In genomic region chr12:64323006-64323405, GRCh38 we compare ENCODE assay signal across 36 cellular contexts.
"Had no signal": no experiment of that assay in that cellular context is flagged by ENCODE, and none has a peak within 500 bp of the region (broad histone marks: within the 10 kb centered on the region; RNA-seq: fewer than 3 reads in every experiment).

No MANE protein-coding gene starts in this region.

- H3K9me3 ChIP-seq: ascending aorta had no signal

- H3K27me3 ChIP-seq: ascending aorta, cardiac muscle cell had no signal

- H3K4me3 ChIP-seq: ascending aorta, cardiac muscle cell had no signal

- H3K36me3 ChIP-seq: ascending aorta, cardiac muscle cell, WERI-Rb-1 had no signal

- H3K27ac ChIP-seq: ascending aorta, cardiac muscle cell, WERI-Rb-1 had no signal

- H3K4me1 Mint-ChIP-seq: activated CD4-positive, alpha-beta memory T cell treated with anti-CD3 and anti-CD28 coated beads, Interleukin-2, amount 10 ng/mL, durations not matched to agents 7 days and 5 days; activated CD4-positive, alpha-beta T cell treated with anti-CD3 and anti-CD28 coated beads for 36 hours; activated CD4-positive, alpha-beta T cell treated with anti-CD3 and anti-CD28 coated beads, Interleukin-2, amount 10 ng/mL, durations not matched to agents 7 days and 5 days; activated CD8-positive, alpha-beta memory T cell treated with anti-CD3 and anti-CD28 coated beads, Interleukin-2, amount 10 ng/mL, durations not matched to agents 7 days and 5 days; activated naive CD4-positive, alpha-beta T cell treated with anti-CD3 and anti-CD28 coated beads, Interleukin-2, amount 10 ng/mL, durations not matched to agents 7 days and 5 days; activated naive CD4-positive, alpha-beta T cell treated with anti-CD3 and anti-CD28 coated beads, Interleukin-2, amount 50 U/mL, for 24 hours; activated naive CD8-positive, alpha-beta T cell treated with anti-CD3 and anti-CD28 coated beads, Interleukin-2, amount 10 ng/mL, durations not matched to agents 7 days and 5 days; activated naive CD8-positive, alpha-beta T cell treated with anti-CD3 and anti-CD28 coated beads, Interleukin-2, amount 50 U/mL, for 24 hours had no signal

- H3K36me3 Mint-ChIP-seq: activated CD8-positive, alpha-beta memory T cell treated with anti-CD3 and anti-CD28 coated beads, Interleukin-2, amount 10 ng/mL, durations not matched to agents 7 days and 5 days; activated naive CD4-positive, alpha-beta T cell treated with anti-CD3 and anti-CD28 coated beads, Interleukin-2, amount 10 ng/mL, durations not matched to agents 7 days and 5 days; activated naive CD4-positive, alpha-beta T cell treated with anti-CD3 and anti-CD28 coated beads, Interleukin-2, amount 50 U/mL, for 24 hours; activated naive CD8-positive, alpha-beta T cell treated with anti-CD3 and anti-CD28 coated beads, Interleukin-2, amount 10 ng/mL, durations not matched to agents 7 days and 5 days; brain had no signal

- H3K9me3 Mint-ChIP-seq: activated CD4-positive, alpha-beta memory T cell treated with anti-CD3 and anti-CD28 coated beads, Interleukin-2, amount 10 ng/mL, durations not matched to agents 7 days and 5 days; activated CD4-positive, alpha-beta T cell treated with anti-CD3 and anti-CD28 coated beads, Interleukin-2, amount 10 ng/mL, durations not matched to agents 7 days and 5 days; activated naive CD4-positive, alpha-beta T cell treated with anti-CD3 and anti-CD28 coated beads, Interleukin-2, amount 10 ng/mL, durations not matched to agents 7 days and 5 days; activated naive CD8-positive, alpha-beta T cell treated with anti-CD3 and anti-CD28 coated beads, Interleukin-2, amount 10 ng/mL, durations not matched to agents 7 days and 5 days; activated naive CD8-positive, alpha-beta T cell treated with anti-CD3 and anti-CD28 coated beads, Interleukin-2, amount 50 U/mL, for 24 hours; activated T-cell treated with anti-CD3 and anti-CD28 coated beads, Interleukin-2, amount 50 U/mL, for 24 hours; activated T-helper 2 cell treated with anti-CD3 and anti-CD28 coated beads, Interferon-gamma antibody, Interleukin-2, Interleukin-4, amounts not matched to agents 10 μg/mL and 5 μg/mL and 100 μg/mL, durations not matched to agents 14 hours and 24 hours and 36 hours; T-helper 1 cell treated with Interleukin-12 subunit alpha and Interleukin-12 subunit beta and Interleukin-4 antibody, amounts not matched to agents 30 μg/mL and 1 μg/mL, for 36 hours; T-helper 2 cell treated with Interferon-gamma antibody and Interleukin-4, amounts not matched to agents 5 μg/mL and 100 μg/mL, for 36 hours had no signal

- H3K27me3 Mint-ChIP-seq: activated CD4-positive, alpha-beta memory T cell treated with anti-CD3 and anti-CD28 coated beads, Interleukin-2, amount 10 ng/mL, durations not matched to agents 7 days and 5 days; activated CD4-positive, alpha-beta T cell treated with anti-CD3 and anti-CD28 coated beads for 36 hours; activated CD4-positive, alpha-beta T cell treated with anti-CD3 and anti-CD28 coated beads, Interleukin-2, amount 10 ng/mL, durations not matched to agents 7 days and 5 days; activated CD8-positive, alpha-beta memory T cell treated with anti-CD3 and anti-CD28 coated beads, Interleukin-2, amount 10 ng/mL, durations not matched to agents 7 days and 5 days; activated naive CD4-positive, alpha-beta T cell treated with anti-CD3 and anti-CD28 coated beads, Interleukin-2, amount 50 U/mL, for 24 hours; activated naive CD8-positive, alpha-beta T cell; activated naive CD8-positive, alpha-beta T cell treated with anti-CD3 and anti-CD28 coated beads, Interleukin-2, amount 10 ng/mL, durations not matched to agents 7 days and 5 days; activated naive CD8-positive, alpha-beta T cell treated with anti-CD3 and anti-CD28 coated beads, Interleukin-2, amount 50 U/mL, for 24 hours; activated T-cell treated with anti-CD3 and anti-CD28 coated beads, Interleukin-2, amount 50 U/mL, for 24 hours; brain had no signal

- H3K4me3 Mint-ChIP-seq: activated CD4-positive, alpha-beta memory T cell treated with anti-CD3 and anti-CD28 coated beads, Interleukin-2, amount 10 ng/mL, durations not matched to agents 7 days and 5 days; activated CD4-positive, alpha-beta T cell treated with anti-CD3 and anti-CD28 coated beads for 36 hours; activated CD4-positive, alpha-beta T cell treated with anti-CD3 and anti-CD28 coated beads, Interleukin-2, amount 10 ng/mL, durations not matched to agents 7 days and 5 days; activated CD8-positive, alpha-beta memory T cell treated with anti-CD3 and anti-CD28 coated beads, Interleukin-2, amount 10 ng/mL, durations not matched to agents 7 days and 5 days; activated CD8-positive, alpha-beta T cell treated with anti-CD3 and anti-CD28 coated beads, Interleukin-2, amount 10 ng/mL, durations not matched to agents 7 days and 5 days; activated naive CD4-positive, alpha-beta T cell treated with anti-CD3 and anti-CD28 coated beads, Interleukin-2, amount 10 ng/mL, durations not matched to agents 7 days and 5 days; activated naive CD4-positive, alpha-beta T cell treated with anti-CD3 and anti-CD28 coated beads, Interleukin-2, amount 50 U/mL, for 24 hours; activated naive CD8-positive, alpha-beta T cell; activated naive CD8-positive, alpha-beta T cell treated with anti-CD3 and anti-CD28 coated beads, Interleukin-2, amount 10 ng/mL, durations not matched to agents 7 days and 5 days; activated naive CD8-positive, alpha-beta T cell treated with anti-CD3 and anti-CD28 coated beads, Interleukin-2, amount 50 U/mL, for 24 hours; activated T-cell treated with anti-CD3 and anti-CD28 coated beads, Interleukin-2, amount 50 U/mL, for 24 hours; brain; T-helper 1 cell treated with Interleukin-12 subunit alpha and Interleukin-12 subunit beta and Interleukin-4 antibody, amounts not matched to agents 30 μg/mL and 1 μg/mL, for 36 hours; T-helper 2 cell treated with Interferon-gamma antibody and Interleukin-4, amounts not matched to agents 5 μg/mL and 100 μg/mL, for 36 hours; WTC11 had no signal

- ATAC-seq: activated CD4-positive, alpha-beta T cell treated with anti-CD3 and anti-CD28 coated beads for 36 hours; activated CD4-positive, CD25-positive, alpha-beta regulatory T cell treated with anti-CD3 and anti-CD28 coated beads, Interleukin-2, amount 50 U/mL, for 24 hours; activated CD8-positive, alpha-beta memory T cell treated with anti-CD3 and anti-CD28 coated beads, Interleukin-2, amount 10 ng/mL, durations not matched to agents 7 days and 5 days; activated CD8-positive, alpha-beta T cell treated with anti-CD3 and anti-CD28 coated beads, Interleukin-2, amount 10 ng/mL, durations not matched to agents 7 days and 5 days; activated naive CD8-positive, alpha-beta T cell treated with anti-CD3 and anti-CD28 coated beads, Interleukin-2, amount 50 U/mL, for 24 hours had no signal

- H3K4me1 ChIP-seq: ascending aorta had no signal

- H3K27ac Mint-ChIP-seq: activated CD4-positive, alpha-beta memory T cell treated with anti-CD3 and anti-CD28 coated beads, Interleukin-2, amount 10 ng/mL, durations not matched to agents 7 days and 5 days; activated CD4-positive, alpha-beta T cell treated with anti-CD3 and anti-CD28 coated beads for 36 hours; activated CD4-positive, alpha-beta T cell treated with anti-CD3 and anti-CD28 coated beads, Interleukin-2, amount 10 ng/mL, durations not matched to agents 7 days and 5 days; activated CD8-positive, alpha-beta memory T cell treated with anti-CD3 and anti-CD28 coated beads, Interleukin-2, amount 10 ng/mL, durations not matched to agents 7 days and 5 days; activated CD8-positive, alpha-beta T cell treated with anti-CD3 and anti-CD28 coated beads, Interleukin-2, amount 10 ng/mL, durations not matched to agents 7 days and 5 days; activated naive CD4-positive, alpha-beta T cell treated with anti-CD3 and anti-CD28 coated beads, Interleukin-2, amount 10 ng/mL, durations not matched to agents 7 days and 5 days; activated naive CD4-positive, alpha-beta T cell treated with anti-CD3 and anti-CD28 coated beads, Interleukin-2, amount 50 U/mL, for 24 hours; activated naive CD8-positive, alpha-beta T cell; activated naive CD8-positive, alpha-beta T cell treated with anti-CD3 and anti-CD28 coated beads, Interleukin-2, amount 10 ng/mL, durations not matched to agents 7 days and 5 days; activated naive CD8-positive, alpha-beta T cell treated with anti-CD3 and anti-CD28 coated beads, Interleukin-2, amount 50 U/mL, for 24 hours; activated T-cell treated with anti-CD3 and anti-CD28 coated beads, Interleukin-2, amount 50 U/mL, for 24 hours; activated T-helper 2 cell treated with anti-CD3 and anti-CD28 coated beads, Interferon-gamma antibody, Interleukin-2, Interleukin-4, amounts not matched to agents 10 μg/mL and 5 μg/mL and 100 μg/mL, durations not matched to agents 14 hours and 24 hours and 36 hours; T-helper 1 cell treated with Interleukin-12 subunit alpha and Interleukin-12 subunit beta and Interleukin-4 antibody, amounts not matched to agents 30 μg/mL and 1 μg/mL, for 36 hours; T-helper 2 cell treated with Interferon-gamma antibody and Interleukin-4, amounts not matched to agents 5 μg/mL and 100 μg/mL, for 36 hours; WTC11 had no signal

- DNase-seq: activated CD4-positive, alpha-beta memory T cell treated with anti-CD3 and anti-CD28 coated beads, Interleukin-2, amount 10 ng/mL, durations not matched to agents 7 days and 5 days; activated CD4-positive, alpha-beta T cell treated with anti-CD3 and anti-CD28 coated beads for 1 hour; activated CD4-positive, alpha-beta T cell treated with anti-CD3 and anti-CD28 coated beads for 36 hours; activated CD4-positive, alpha-beta T cell treated with anti-CD3 and anti-CD28 coated beads for 48 hours; activated CD4-positive, alpha-beta T cell treated with anti-CD3 and anti-CD28 coated beads, Interleukin-2, amount 10 ng/mL, durations not matched to agents 7 days and 5 days; activated CD4-positive, alpha-beta T cell treated with anti-CD3 and anti-CD28 coated beads, Interleukin-2, amount 50 U/mL, for 48 hours; activated CD4-positive, CD25-positive, alpha-beta regulatory T cell; activated CD8-positive, alpha-beta memory T cell treated with anti-CD3 and anti-CD28 coated beads for 24 hours; activated CD8-positive, alpha-beta memory T cell treated with anti-CD3 and anti-CD28 coated beads, Interleukin-2, amount 10 ng/mL, durations not matched to agents 7 days and 5 days; activated CD8-positive, alpha-beta memory T cell treated with anti-CD3 and anti-CD28 coated beads, Interleukin-2, amount 50 U/mL, for 48 hours; activated CD8-positive, alpha-beta T cell treated with anti-CD3 and anti-CD28 coated beads, Interleukin-2, amount 10 ng/mL, durations not matched to agents 7 days and 5 days; activated effector memory CD4-positive, alpha-beta T cell treated with Interleukin-2 at 50 U/mL for 16 hours; activated gamma-delta T cell; activated naive CD4-positive, alpha-beta T cell treated with anti-CD3 and anti-CD28 coated beads, Interleukin-2, amount 10 ng/mL, durations not matched to agents 7 days and 5 days; activated naive CD4-positive, alpha-beta T cell treated with Interleukin-2 at 50 U/mL for 16 hours; activated naive CD8-positive, alpha-beta T cell treated with anti-CD3 and anti-CD28 coated beads, Interleukin-2, amount 10 ng/mL, durations not matched to agents 7 days and 5 days; activated naive CD8-positive, alpha-beta T cell treated with anti-CD3 and anti-CD28 coated beads, Interleukin-2, amount 50 U/mL, for 24 hours; activated T-cell treated with anti-CD3 and anti-CD28 coated beads, Interleukin-2, amount 50 U/mL, for 24 hours; activated T-cell treated with anti-CD3 and anti-CD28 coated beads, Interleukin-2, amount 50 U/mL, for 48 hours; amygdala; anterior cingulate cortex; central memory CD4-positive, alpha-beta T cell; T-helper 1 cell; T-helper 2 cell; T-helper 9 cell; WERI-Rb-1 had no signal
